ENCODE assay signal across 10 cellular contexts in the genomic region with DNA sequence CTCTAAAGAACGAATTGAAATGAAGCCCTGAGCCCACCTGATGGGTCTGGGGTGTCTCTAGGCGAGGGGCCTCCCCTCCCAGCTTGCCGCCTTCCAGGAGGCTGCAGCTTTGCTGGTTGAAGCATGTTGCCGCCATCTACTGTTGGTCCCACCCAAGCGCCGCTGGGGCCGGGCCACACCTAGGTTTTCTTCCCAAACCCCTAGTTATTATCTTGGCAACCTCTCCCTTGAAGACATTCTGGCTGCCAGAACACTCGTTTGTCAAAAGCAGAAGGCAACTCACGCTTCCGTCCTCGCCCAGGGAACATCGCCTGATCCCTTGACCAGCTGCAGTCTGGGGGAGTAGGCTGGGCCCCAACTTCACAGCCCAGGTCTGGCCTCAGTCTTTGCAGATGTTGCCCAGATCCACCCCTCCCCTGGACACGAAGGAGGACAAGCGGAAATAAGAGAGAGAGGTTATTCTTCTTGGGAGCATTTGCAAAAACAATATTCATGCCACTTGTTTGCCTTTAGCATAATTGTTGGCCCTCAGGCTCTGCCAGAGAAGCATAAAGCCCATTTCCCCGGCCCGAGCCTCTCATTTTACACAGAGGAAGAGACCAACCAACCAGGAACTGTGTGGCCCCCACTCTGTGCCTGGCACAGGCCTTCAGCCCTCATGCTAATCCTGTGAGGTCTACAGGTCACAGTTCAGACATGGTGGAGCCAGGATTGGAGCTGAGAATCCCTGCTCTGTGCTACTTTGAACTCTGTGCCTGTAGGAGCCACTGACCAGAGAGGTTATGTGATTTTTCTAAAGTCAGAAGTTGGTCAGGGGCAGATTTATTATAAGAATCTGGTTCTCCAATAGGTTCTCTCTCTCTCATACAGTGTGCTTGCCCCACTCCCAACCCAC. TPM values are rescaled to one million over a fixed set of nuclear protein-coding genes. Genes with fewer than 3 reads are reported as not detected.
A peak's percentile ranks its signal among the peaks of the same experiment; 100 is the strongest.
DNase-seq lines count a peak whose midpoint lies in the region; ATAC-seq and TF ChIP-seq lines count a peak whose summit lies in the region.
"Had no signal": no experiment of that assay in that cellular context is flagged by ENCODE, and none has a peak within 500 bp of the region (broad histone marks: within the 10 kb centered on the region; RNA-seq: fewer than 3 reads in every experiment).

No MANE protein-coding gene starts in this region.

- ATAC-seq in psoas muscle (peak in 3 of 4 donors; percentile 39 to 67 (median 67)), GM21423 (IDR thresholded peaks at IDR 0.05; ENCODE audit: unreplicated experiment) (no peak), T-cell (replicated peaks in 1 of 4) (no peak)
- ATAC-seq: stimulated activated memory B cell treated with anti-CD40 and anti-IgM and Interleukin-4, amounts not matched to agents 10 μg/mL and 1 μg/mL and 100 μg/mL, for 72 hours had no signal

- POLR2A ChIA-PET in T-cell (lab: Charles Lee) = no interaction called here

- H3K9me3 ChIP-seq in psoas muscle = no peaks in the 10 kb centered on the region

- peak; percentile 44 for DNase-seq in EH (ENCODE audit: low read depth)
- peak; percentile 60 for DNase-seq in NB4 (ENCODE audit: low read depth)
- DNase-seq in fibroblast of gingiva (ENCODE audit: low read depth) = peak; percentile 63
- peak; percentile 64 to 82 for DNase-seq in psoas muscle
- DNase-seq in G401 (ENCODE audit: low spot score) = no peak
- DNase-seq in posterior cingulate gyrus = no peak
- DNase-seq in T-cell = no peak
- DNase-seq: NCI-H2081 had no signal

- no peak for TF ChIP-seq POLR2A in NB4 (IDR thresholded peaks at IDR 0.05; ENCODE audit: extremely low read depth, insufficient read length)

- intact Hi-C loops in psoas muscle (cut with DNase I) (no loop called here), posterior cingulate gyrus (cut with DNase I) (no loop called here)

- H3K27ac ChIP-seq in psoas muscle = peak overlapping the region; percentile 44

- H3K4me1 Mint-ChIP-seq in T-cell = peaks cover 0 to 15% (median 14%) of the 10 kb centered on the region in 3 donors
- H3K4me1 Mint-ChIP-seq: stimulated activated memory B cell treated with anti-CD40 and anti-IgM and Interleukin-4, amounts not matched to agents 10 μg/mL and 1 μg/mL and 100 μg/mL, for 72 hours had no signal

- H3K4me1 ChIP-seq in psoas muscle = peaks cover 3% of the 10 kb centered on the region

- 36 to 46% (median 40%) methylated on average over 16 of the region's 16 CpGs for WGBS in psoas muscle, 3 donors

- H3K4me3 Mint-ChIP-seq in T-cell = no peak overlapping the region
- H3K4me3 Mint-ChIP-seq: stimulated activated memory B cell treated with anti-CD40 and anti-IgM and Interleukin-4, amounts not matched to agents 10 μg/mL and 1 μg/mL and 100 μg/mL, for 72 hours had no signal

- H3K9me3 Mint-ChIP-seq in T-cell = no peaks in the 10 kb centered on the region
- H3K9me3 Mint-ChIP-seq: stimulated activated memory B cell treated with anti-CD40 and anti-IgM and Interleukin-4, amounts not matched to agents 10 μg/mL and 1 μg/mL and 100 μg/mL, for 72 hours had no signal

- CTCF ChIA-PET in T-cell (lab: Charles Lee) = interaction anchor here in 1 of 2 donors (1.6 kb wide), 1 partner anchor 9 kb away, joined by 4 read pairs; no protein-coding TSS in a partner anchor

- peaks cover 0 to 8% (median 0%) of the 10 kb centered on the region in 3 donors for H3K27me3 ChIP-seq in psoas muscle (ENCODE audit: insufficient read depth in 3 of 3, low read length in 2 of 3)

- H3K27ac Mint-ChIP-seq in T-cell = no peak overlapping the region
- H3K27ac Mint-ChIP-seq: stimulated activated memory B cell treated with anti-CD40 and anti-IgM and Interleukin-4, amounts not matched to agents 10 μg/mL and 1 μg/mL and 100 μg/mL, for 72 hours had no signal

- H3K4me3 ChIP-seq in NB4 (ENCODE audit: low read depth, low read length) (no peak overlapping the region), psoas muscle (peak overlapping the region; percentile 29)

- peak; percentile 34 for TF ChIP-seq CTCF in NB4 (IDR thresholded peaks at IDR 0.05; ENCODE audit: low read depth, low read length)
- TF ChIP-seq CTCF in psoas muscle (IDR thresholded peaks at IDR 0.05) = peak; percentile 5

- in situ Hi-C loops in G401 (cut with HindIII; ENCODE audit: low sequenced_read_pairs) = no loop called here

- H3K36me3 Mint-ChIP-seq in T-cell = no peaks in the 10 kb centered on the region
- H3K36me3 Mint-ChIP-seq: stimulated activated memory B cell treated with anti-CD40 and anti-IgM and Interleukin-4, amounts not matched to agents 10 μg/mL and 1 μg/mL and 100 μg/mL, for 72 hours had no signal

- no peaks in the 10 kb centered on the region for H3K36me3 ChIP-seq in psoas muscle (ENCODE audit: insufficient read depth in 1 of 2, low read depth in 1 of 2)

- H3K27me3 Mint-ChIP-seq in T-cell = peaks cover 2 to 3% of the 10 kb centered on the region in 2 donors

RNA-seq across cellular contexts. Expression of a gene that starts 6.7 kb away (rescaled TPM):
- total RNA-seq in psoas muscle (100 to 1,000 TPM in 1 of 4 donors, 10 to 100 TPM in 3; 49.8 to 123 (median 74.1) TPM), T-cell (1 to 10 TPM; 1.4 to 5.4 (median 2.8) TPM)
- polyA plus RNA-seq in psoas muscle = 10 to 100 TPM; 11.0 to 28.3 (median 14.4) TPM
- 607 and 806 TPM in 2 replicates for total RNA-seq in G401 (2014; rRNA removed; shearing (Covaris generic))

Comparison
In these comparisons a context has a peak if more than half of its experiments do, and no peak if none do; other contexts are left out.
1. DNase-seq: peak in EH (single experiment), NB4 (single experiment), fibroblast of gingiva (single experiment) and psoas muscle (2 of 2); none in G401 (single experiment), posterior cingulate gyrus (0 of 10) and T-cell (0 of 34).
2. ATAC-seq: peak in psoas muscle (3 of 4); none in GM21423 (single experiment) and T-cell (0 of 4).
3. RNA of a gene that starts 6.7 kb away (total RNA-seq): 607 to 806 TPM in G401 and 49.8 to 123 TPM in psoas muscle; 1.4 to 5.4 TPM in T-cell; every median in the first group is over 4 times any median in the second.